In genomic region chr1:76090284-76091180, GRCh38 we compare ENCODE assay signal across 17 cellular contexts. TPM values are rescaled to one million over a fixed set of nuclear protein-coding genes. Genes with fewer than 3 reads are reported as not detected.
DNase-seq lines count a peak whose midpoint lies in the region; ATAC-seq, FAIRE-seq and TF ChIP-seq lines count a peak whose summit lies in the region.
"Had no signal": no experiment of that assay in that cellular context is flagged by ENCODE, and none has a peak within 500 bp of the region (broad histone marks: within the 10 kb centered on the region; RNA-seq: fewer than 3 reads in every experiment).

No MANE protein-coding gene starts in this region.

- WGBS in small intestine, 3 donors, result 48 to 63% (median 57%) methylated on average over 6 of the region's 6 CpGs

- H3K27me3 Mint-ChIP-seq in activated T-cell treated with anti-CD3 and anti-CD28 coated beads, Interleukin-2, amount 50 U/mL, for 24 hours, result no peaks in the 10 kb centered on the region
- H3K27me3 Mint-ChIP-seq: IgD-negative memory B cell had no signal

- no peak overlapping the region for H3K4me3 ChIP-seq in NB4 (ENCODE audit: low read depth, low read length)
- H3K4me3 ChIP-seq in fibroblast of pulmonary artery (replicated peaks; ENCODE audit: low read depth, low read length), result no peak overlapping the region
- no peak overlapping the region for H3K4me3 ChIP-seq in small intestine (ENCODE audit: low read depth in 1 of 2, low read length in 2 of 2)
- H3K4me3 ChIP-seq in BE2C (ENCODE audit: low read depth, low read length), result no peak overlapping the region
- H3K4me3 ChIP-seq: BLaER1, PC-9 had no signal

- no peak for TF ChIP-seq CTCF in NB4 (IDR thresholded peaks at IDR 0.05; ENCODE audit: low read depth, low read length)
- TF ChIP-seq CTCF in fibroblast of pulmonary artery (IDR thresholded peaks at IDR 0.05; ENCODE audit: low read length, missing control alignments), result no peak
- TF ChIP-seq CTCF in BE2C (IDR thresholded peaks at IDR 0.05; ENCODE audit: low read depth, low read length), result no peak

- intact Hi-C loops in Right ventricle myocardium superior (cut with DNase I), result no loop called here

- no peaks in the 10 kb centered on the region for H3K4me1 Mint-ChIP-seq in activated T-cell treated with anti-CD3 and anti-CD28 coated beads, Interleukin-2, amount 50 U/mL, for 24 hours (ENCODE audit: low read depth)
- H3K4me1 Mint-ChIP-seq: CD8-positive, alpha-beta memory T cell had no signal

- no peaks in the 10 kb centered on the region for H3K27me3 ChIP-seq in small intestine (ENCODE audit: control insufficient read depth in 2 of 2, insufficient read depth in 2 of 2, low read length in 2 of 2)
- H3K27me3 ChIP-seq in BE2C, result no peaks in the 10 kb centered on the region
- H3K27me3 ChIP-seq: BLaER1 had no signal

- no peak overlapping the region for H3K27ac Mint-ChIP-seq in activated T-cell treated with anti-CD3 and anti-CD28 coated beads, Interleukin-2, amount 50 U/mL, for 24 hours
- H3K27ac Mint-ChIP-seq: CD8-positive, alpha-beta memory T cell; IgD-negative memory B cell had no signal

- H3K36me3 Mint-ChIP-seq in activated T-cell treated with anti-CD3 and anti-CD28 coated beads, Interleukin-2, amount 50 U/mL, for 24 hours (ENCODE audit: low read depth), result no peaks in the 10 kb centered on the region
- H3K36me3 Mint-ChIP-seq: CD8-positive, alpha-beta memory T cell; IgD-negative memory B cell had no signal

- peak; percentile 2 for DNase-seq in NB4 (ENCODE audit: low read depth)
- peak; percentile 64 for DNase-seq in SKM-1 treated with dmso at 0.1 percent for 144 hours (lab: John Stamatoyannopoulos, UW; ENCODE audit: unreplicated experiment)
- peak; percentile 25 for DNase-seq in fibroblast of pulmonary artery (ENCODE audit: low read depth)
- DNase-seq in small intestine, result peak; percentile 40
- DNase-seq in BE2C, result no peak
- no peak for DNase-seq in Right ventricle myocardium superior
- no peak for DNase-seq in activated T-cell treated with anti-CD3 and anti-CD28 coated beads, Interleukin-2, amount 50 U/mL, for 24 hours
- DNase-seq: CD8-positive, alpha-beta memory T cell; NCI-H1092; NCI-H1694; PC-9; SHP77; SW 1271 had no signal

- no peaks in the 10 kb centered on the region for H3K36me3 ChIP-seq in small intestine (ENCODE audit: control insufficient read depth in 2 of 2, insufficient read depth in 2 of 2, low read length in 2 of 2)
- H3K36me3 ChIP-seq in BE2C, result no peaks in the 10 kb centered on the region
- H3K36me3 ChIP-seq: BLaER1 had no signal

- no peaks in the 10 kb centered on the region for H3K9me3 Mint-ChIP-seq in activated T-cell treated with anti-CD3 and anti-CD28 coated beads, Interleukin-2, amount 50 U/mL, for 24 hours
- H3K9me3 Mint-ChIP-seq: CD8-positive, alpha-beta memory T cell; IgD-negative memory B cell had no signal

- FAIRE-seq in small intestine (lab: Jason Lieb, UNC), result no peak
- FAIRE-seq: H54 had no signal

- no peak for TF ChIP-seq POLR2A in NB4 (IDR thresholded peaks at IDR 0.05; ENCODE audit: extremely low read depth, insufficient read length)

- ATAC-seq in HG03196 (IDR thresholded peaks at IDR 0.05; ENCODE audit: unreplicated experiment) (no peak), Right ventricle myocardium superior (ENCODE audit: poor library complexity) (no peak)

- H3K4me3 Mint-ChIP-seq in activated T-cell treated with anti-CD3 and anti-CD28 coated beads, Interleukin-2, amount 50 U/mL, for 24 hours, result no peak overlapping the region
- H3K4me3 Mint-ChIP-seq: CD8-positive, alpha-beta memory T cell; IgD-negative memory B cell had no signal

- H3K4me1 ChIP-seq in small intestine (ENCODE audit: control insufficient read depth in 2 of 2, insufficient read depth in 1 of 2, low read depth in 1 of 2, low read length in 1 of 2), result no peaks in the 10 kb centered on the region
- no peaks in the 10 kb centered on the region; the same call in 1 of the 2 replicates for H3K4me1 ChIP-seq in BE2C
- H3K4me1 ChIP-seq: BLaER1 had no signal

- no peaks in the 10 kb centered on the region for H3K9me3 ChIP-seq in small intestine (ENCODE audit: control insufficient read depth, low read depth)
- no peaks in the 10 kb centered on the region for H3K9me3 ChIP-seq in BE2C
- H3K9me3 ChIP-seq: BLaER1 had no signal

- H3K27ac ChIP-seq in small intestine (ENCODE audit: low read depth in 1 of 2, low read length in 1 of 2), result no peak overlapping the region
- H3K27ac ChIP-seq: BLaER1, PC-9 had no signal

RNA-seq across cellular contexts. Expression of gene ST6GALNAC3, which starts 16.0 kb away (rescaled TPM):
- 1 to 10 TPM in 1 of 3 donors, under 1 TPM in 2; under 0.01 to 4.7 (median 0.45) TPM for polyA plus RNA-seq in small intestine
- polyA plus RNA-seq in BE2C (2012; ENCODE audit: insufficient read depth, insufficient read length, low read depth), result 1.4 TPM
- 4.5 TPM for total RNA-seq in Right ventricle myocardium superior

Comparison
In these comparisons a context has a peak if more than half of its experiments do, and no peak if none do; other contexts are left out.
1. DNase-seq: peak in NB4 (single experiment), SKM-1 treated with dmso at 0.1 percent for 144 hours (single experiment), fibroblast of pulmonary artery (single experiment) and small intestine (single experiment); none in BE2C (single experiment), Right ventricle myocardium superior (single experiment) and activated T-cell treated with anti-CD3 and anti-CD28 coated beads, Interleukin-2, amount 50 U/mL, for 24 hours (single experiment).